In the genomic region with DNA sequence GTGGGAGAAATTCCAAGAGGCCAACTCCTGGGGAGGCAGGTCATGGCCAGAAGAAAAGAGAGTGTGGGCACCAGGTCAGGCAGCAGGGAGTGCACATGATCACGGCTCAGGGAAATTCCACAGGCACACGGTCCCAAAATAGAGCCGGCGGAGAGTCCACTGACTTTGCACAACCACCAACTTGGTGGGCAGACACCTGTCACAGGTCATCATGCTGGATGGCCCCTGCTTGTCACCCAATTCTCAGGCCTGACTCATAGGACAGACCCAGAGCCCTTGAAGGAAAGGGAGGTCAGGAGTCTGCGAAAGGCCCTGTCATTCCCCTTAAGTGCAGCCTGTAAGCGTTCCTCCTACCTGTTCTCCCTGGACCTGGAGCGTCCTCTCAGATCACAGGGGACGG, we compare ENCODE assay signal across 28 cellular contexts. TPM values are rescaled to one million over a fixed set of nuclear protein-coding genes. Genes with fewer than 3 reads are reported as not detected.
"Had no signal": no experiment of that assay in that cellular context is flagged by ENCODE, and none has a peak within 500 bp of the region (broad histone marks: within the 10 kb centered on the region; RNA-seq: fewer than 3 reads in every experiment).

No MANE protein-coding gene starts in this region.

- H3K9me3 ChIP-seq: colonic mucosa, neutrophil, ovary, testis, transverse colon, uterus had no signal

- ATAC-seq: activated naive CD4-positive, alpha-beta T cell treated with anti-CD3 and anti-CD28 coated beads, Interleukin-2, amount 50 U/mL, for 72 hours; activated T-cell treated with anti-CD3 and anti-CD28 coated beads, Interleukin-2, amount 50 U/mL, for 4 hours; activated T-helper 17 cell treated with anti-CD3 and anti-CD28 coated beads, Interleukin-2, amount 50 U/mL, for 72 hours; stimulated activated naive CD8-positive, alpha-beta T cell treated with anti-CD3 and anti-CD28 coated beads, Interleukin-15, Interleukin-2, amounts not matched to agents 100 U/mL and 50 U/mL, for 24 hours had no signal

- H3K9me3 Mint-ChIP-seq: activated naive CD4-positive, alpha-beta T cell treated with anti-CD3 and anti-CD28 coated beads, Interleukin-2, amount 50 U/mL, for 72 hours; activated T-cell treated with anti-CD3 and anti-CD28 coated beads, Interleukin-2, amount 50 U/mL, for 4 hours; activated T-helper 17 cell treated with anti-CD3 and anti-CD28 coated beads, Interleukin-2, amount 50 U/mL, for 72 hours; naive B cell had no signal

- FAIRE-seq: islet of Langerhans, TTC549 had no signal

- H3K4me3 Mint-ChIP-seq: activated T-cell treated with anti-CD3 and anti-CD28 coated beads, Interleukin-2, amount 50 U/mL, for 4 hours; activated T-helper 17 cell treated with anti-CD3 and anti-CD28 coated beads, Interleukin-2, amount 50 U/mL, for 72 hours; nephron progenitor cell had no signal

- H3K4me3 ChIP-seq: colonic mucosa, dorsolateral prefrontal cortex, ovary, SK-N-MC, testis, transverse colon, uterus had no signal

- H3K36me3 ChIP-seq: colonic mucosa, ovary, uterus had no signal

- H3K27ac Mint-ChIP-seq: nephron progenitor cell had no signal

- H3K4me1 ChIP-seq: colonic mucosa, testis, uterus had no signal

- H3K27me3 Mint-ChIP-seq: progenitor cell of endocrine pancreas had no signal

- H3K27ac ChIP-seq: colonic mucosa, dorsolateral prefrontal cortex, neutrophil, ovary, SK-N-MC, testis, transverse colon, uterus, VCaP had no signal

- DNase-seq: activated CD4-positive, alpha-beta T cell treated with anti-CD3 and anti-CD28 coated beads for 4 hours; activated CD4-positive, alpha-beta T cell treated with anti-CD3 and anti-CD28 coated beads, Interleukin-2, amount 50 U/mL, for 48 hours; activated naive CD4-positive, alpha-beta T cell; activated T-cell treated with anti-CD3 and anti-CD28 coated beads, Interleukin-2, amount 50 U/mL, for 4 hours; colonic mucosa; dorsolateral prefrontal cortex; effector memory CD4-positive, alpha-beta T cell; head of caudate nucleus; naive B cell; nephron progenitor cell; ovary; retina; stimulated activated CD4-positive, alpha-beta T cell treated with anti-CD3 and anti-CD28 coated beads, Interleukin-12 subunit alpha, Interleukin-12 subunit beta, amount 100 ng/mL, for 4 hours; stimulated activated CD4-positive, alpha-beta T cell treated with anti-CD3 and anti-CD28 coated beads, Interleukin-4, amount 100 ng/mL, for 1 hour; stimulated activated naive CD8-positive, alpha-beta T cell treated with anti-CD3 and anti-CD28 coated beads, Interleukin-15, Interleukin-2, amounts not matched to agents 100 U/mL and 50 U/mL, for 24 hours; testis; transverse colon; uterus had no signal

- H3K27me3 ChIP-seq: colonic mucosa, dorsolateral prefrontal cortex, ovary, testis, transverse colon, uterus had no signal

RNA-seq across cellular contexts. Expression of a gene that starts 21.9 kb away (rescaled TPM):
- total RNA-seq: epithelial cell of proximal tubule, progenitor cell of endocrine pancreas had no signal
- polyA plus RNA-seq: mammary epithelial cell had no signal
